In genomic region chr2:70708376-70709199, GRCh38 we compare ENCODE assay signal across 14 cellular contexts. TPM values are rescaled to one million over a fixed set of nuclear protein-coding genes. Genes with fewer than 3 reads are reported as not detected.
DNase-seq lines count a peak whose midpoint lies in the region; ATAC-seq, FAIRE-seq and TF ChIP-seq lines count a peak whose summit lies in the region.
"Had no signal": no experiment of that assay in that cellular context is flagged by ENCODE, and none has a peak within 500 bp of the region (broad histone marks: within the 10 kb centered on the region; RNA-seq: fewer than 3 reads in every experiment).

No MANE protein-coding gene starts in this region.

- peaks cover 7% of the 10 kb centered on the region for H3K4me1 Mint-ChIP-seq in activated naive CD4-positive, alpha-beta T cell treated with anti-CD3 and anti-CD28 coated beads for 36 hours (ENCODE audit: low read depth)
- H3K4me1 Mint-ChIP-seq in stimulated activated naive CD8-positive, alpha-beta T cell treated with anti-CD3 and anti-CD28 coated beads, Interleukin-15, Interleukin-2, amounts not matched to agents 100 ng/mL and 50 ng/mL, for 24 hours (ENCODE audit: low read depth): peaks cover 17% of the 10 kb centered on the region
- H3K4me1 Mint-ChIP-seq: immature natural killer cell had no signal

- H3K9me3 Mint-ChIP-seq in activated naive CD4-positive, alpha-beta T cell treated with anti-CD3 and anti-CD28 coated beads for 36 hours: no peaks in the 10 kb centered on the region
- no peaks in the 10 kb centered on the region for H3K9me3 Mint-ChIP-seq in stimulated activated naive CD8-positive, alpha-beta T cell treated with anti-CD3 and anti-CD28 coated beads, Interleukin-15, Interleukin-2, amounts not matched to agents 100 ng/mL and 50 ng/mL, for 24 hours
- H3K9me3 Mint-ChIP-seq: GM23338, immature natural killer cell had no signal

- TF ChIP-seq CTCF in astrocyte of the cerebellum (IDR thresholded peaks at IDR 0.05; ENCODE audit: low read depth, low read length, missing control alignments): no peak

- H3K36me3 Mint-ChIP-seq in activated naive CD4-positive, alpha-beta T cell treated with anti-CD3 and anti-CD28 coated beads for 36 hours (ENCODE audit: low read depth): no peaks in the 10 kb centered on the region
- no peaks in the 10 kb centered on the region for H3K36me3 Mint-ChIP-seq in stimulated activated naive CD8-positive, alpha-beta T cell treated with anti-CD3 and anti-CD28 coated beads, Interleukin-15, Interleukin-2, amounts not matched to agents 100 ng/mL and 50 ng/mL, for 24 hours (ENCODE audit: low read depth)
- H3K36me3 Mint-ChIP-seq: immature natural killer cell had no signal

- FAIRE-seq in HTR-8/SVneo (lab: Jason Lieb, UNC): peak; percentile 63
- FAIRE-seq: endothelial cell of umbilical vein had no signal

- CTCF ChIA-PET in activated naive CD4-positive, alpha-beta T cell treated with anti-CD3 and anti-CD28 coated beads for 36 hours (lab: Charles Lee): no interaction called here

- H3K4me3 Mint-ChIP-seq in activated naive CD4-positive, alpha-beta T cell treated with anti-CD3 and anti-CD28 coated beads for 36 hours: no peak overlapping the region
- H3K4me3 Mint-ChIP-seq in stimulated activated naive CD8-positive, alpha-beta T cell treated with anti-CD3 and anti-CD28 coated beads, Interleukin-15, Interleukin-2, amounts not matched to agents 100 ng/mL and 50 ng/mL, for 24 hours: no peak overlapping the region
- H3K4me3 Mint-ChIP-seq: GM23338, immature natural killer cell had no signal

- no peak overlapping the region for H3K4me3 ChIP-seq in astrocyte of the cerebellum (ENCODE audit: low read depth, low read length)
- H3K4me3 ChIP-seq: GM23338, SK-N-MC, tibial nerve had no signal

- DNase-seq in activated naive CD4-positive, alpha-beta T cell treated with anti-CD3 and anti-CD28 coated beads for 36 hours: peak; percentile 12
- no peak for DNase-seq in activated naive CD4-positive, alpha-beta T cell treated with anti-CD3 and anti-CD28 coated beads, Interleukin-2, amount 50 U/mL, for 16 hours
- DNase-seq in HTR-8/SVneo (ENCODE audit: insufficient read length, low spot score): no peak
- DNase-seq in astrocyte of the cerebellum (ENCODE audit: low read depth): peak; percentile 13
- DNase-seq in SW 1271 (lab: John Stamatoyannopoulos, UW): no peak
- DNase-seq: immature natural killer cell, NCI-H2107 had no signal

- intact Hi-C loops in activated naive CD4-positive, alpha-beta T cell treated with anti-CD3 and anti-CD28 coated beads for 36 hours (cut with micrococcal nuclease): no loop called here

- TF ChIP-seq POLR2A in GM18505 (IDR thresholded peaks at IDR 0.05; ENCODE audit: borderline replicate concordance, extremely low read depth, insufficient read depth, insufficient read length): no peak

- in situ Hi-C loops in astrocyte of the cerebellum (cut with HindIII; ENCODE audit: low sequenced_read_pairs): no loop called here

- H3K27me3 Mint-ChIP-seq in activated naive CD4-positive, alpha-beta T cell treated with anti-CD3 and anti-CD28 coated beads for 36 hours (ENCODE audit: low read depth): no peaks in the 10 kb centered on the region
- no peaks in the 10 kb centered on the region for H3K27me3 Mint-ChIP-seq in stimulated activated naive CD8-positive, alpha-beta T cell treated with anti-CD3 and anti-CD28 coated beads, Interleukin-15, Interleukin-2, amounts not matched to agents 100 ng/mL and 50 ng/mL, for 24 hours

- H3K27ac Mint-ChIP-seq in activated naive CD4-positive, alpha-beta T cell treated with anti-CD3 and anti-CD28 coated beads for 36 hours: no peak overlapping the region
- peak overlapping the region; percentile 55 for H3K27ac Mint-ChIP-seq in stimulated activated naive CD8-positive, alpha-beta T cell treated with anti-CD3 and anti-CD28 coated beads, Interleukin-15, Interleukin-2, amounts not matched to agents 100 ng/mL and 50 ng/mL, for 24 hours
- H3K27ac Mint-ChIP-seq: immature natural killer cell had no signal

- no peak for ATAC-seq in GM18505 (IDR thresholded peaks at IDR 0.05; ENCODE audit: unreplicated experiment)
- no peak for ATAC-seq in GM19463 (IDR thresholded peaks at IDR 0.05; ENCODE audit: unreplicated experiment)
- ATAC-seq: GM23338 had no signal

RNA-seq across cellular contexts. Expression of gene ADD2, which starts 59.4 kb away (rescaled TPM):
- 10 to 100 TPM; 42.9 to 46.2 TPM for total RNA-seq in activated naive CD4-positive, alpha-beta T cell treated with anti-CD3 and anti-CD28 coated beads for 36 hours
- total RNA-seq: endothelial cell of umbilical vein had no signal

Comparison
In these comparisons a context has a peak if more than half of its experiments do, and no peak if none do; other contexts are left out.
1. DNase-seq: peak in activated naive CD4-positive, alpha-beta T cell treated with anti-CD3 and anti-CD28 coated beads for 36 hours (single experiment) and astrocyte of the cerebellum (single experiment); none in activated naive CD4-positive, alpha-beta T cell treated with anti-CD3 and anti-CD28 coated beads, Interleukin-2, amount 50 U/mL, for 16 hours (single experiment), HTR-8/SVneo (single experiment) and SW 1271 (0 of 2).